20 cellular contexts compared by ENCODE assay signal in the genomic region with DNA sequence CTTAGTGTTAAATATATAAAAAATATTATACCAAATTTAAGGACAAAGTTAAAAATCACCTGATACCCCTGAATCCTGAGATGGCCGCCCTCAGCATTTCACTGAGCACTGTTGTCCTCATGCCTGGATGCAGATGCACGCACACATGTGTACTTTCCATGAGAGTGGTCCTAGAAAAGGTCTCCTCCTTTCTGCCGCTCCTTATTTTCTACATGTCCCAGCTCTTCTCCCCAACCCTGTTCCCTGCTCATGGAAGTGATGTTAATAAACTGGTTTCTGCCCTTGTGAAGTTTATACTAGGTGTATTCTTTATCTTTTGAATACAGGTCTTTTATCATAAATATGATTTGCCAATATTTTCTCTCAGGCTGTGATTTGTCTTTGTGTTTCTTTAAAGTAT.
"Had no signal": no experiment of that assay in that cellular context is flagged by ENCODE, and none has a peak within 500 bp of the region (broad histone marks: within the 10 kb centered on the region; RNA-seq: fewer than 3 reads in every experiment).

No MANE protein-coding gene starts in this region.

- H3K9me2 ChIP-seq: SK-N-SH had no signal

- H3K4me2 ChIP-seq: SK-N-SH had no signal

- H3K9ac ChIP-seq: SK-N-SH had no signal

- H3K9me3 ChIP-seq: SK-N-SH had no signal

- DNase-seq: Karpas-422, KG1, MM.1S, NCI-H1092 treated with DMSO at 0.1 percent for 48 hours, NCI-H1436, NCI-H187, NCI-H2029, NCI-H2081 treated with DMSO at 0.1 percent for 48 hours, NCI-H2171, NCI-H226, NCI-H446, NCI-H510A, NCI-H524 treated with DMSO at 0.1 percent for 48 hours, NCI-H69, NCI-H774, Right ventricle myocardium superior, RPMI8226, SIG-M5, SK-N-SH, SW 1271 had no signal
